In genomic region chr5:163565492-163565891, GRCh38 we compare ENCODE assay signal across 8 cellular contexts.
DNase-seq lines count a peak whose midpoint lies in the region; ATAC-seq and TF ChIP-seq lines count a peak whose summit lies in the region.

No MANE protein-coding gene starts in this region.

- peak overlapping the region in 6 of 7 donors; percentile 77 to 91 (median 81) for H3K4me3 Mint-ChIP-seq in CD8-positive, alpha-beta memory T cell

- H3K9me3 ChIP-seq in CD8-positive, alpha-beta memory T cell (ENCODE audit: low read length) = no peaks in the 10 kb centered on the region
- H3K9me3 ChIP-seq in mammary epithelial cell (replicated peaks; ENCODE audit: insufficient read depth, low read length) (no peaks in the 10 kb centered on the region), mesodermal cell (ENCODE audit: control insufficient read depth, low read length) (no peaks in the 10 kb centered on the region)

- ATAC-seq in HG02981 (IDR thresholded peaks at IDR 0.05; ENCODE audit: unreplicated experiment) = peak; percentile 2

- dilution Hi-C loops in mammary epithelial cell (cut with HindIII; ENCODE audit: low sequenced_read_pairs) = loop anchor here (25.0 kb wide), 1 partner anchor 922 kb away; no protein-coding TSS in a partner anchor

- WGBS in mammary epithelial cell (ENCODE audit: low coverage, missing lambda C conversion rate) = 25% methylated on average over 11 of the region's 11 CpGs
- 7 to 13% methylated on average over 4 to 7 of the region's 11 CpGs for WGBS in mesodermal cell (ENCODE audit: insufficient coverage in 2 of 2), 2 experiments

- peaks cover 25 to 29% (median 28%) of the 10 kb centered on the region in 3 donors for H3K4me1 Mint-ChIP-seq in CD8-positive, alpha-beta memory T cell

- peaks cover 20 to 70% of the 10 kb centered on the region in 2 donors for H3K27me3 Mint-ChIP-seq in CD8-positive, alpha-beta memory T cell

- H3K36me3 ChIP-seq in CD8-positive, alpha-beta memory T cell (ENCODE audit: insufficient read depth, low read length) = no peaks in the 10 kb centered on the region
- H3K36me3 ChIP-seq in mammary epithelial cell (ENCODE audit: insufficient read depth, low read length) (no peaks in the 10 kb centered on the region), mesodermal cell (ENCODE audit: control insufficient read depth, insufficient read depth, low read length) (no peaks in the 10 kb centered on the region)

- H4K20me1 ChIP-seq in mammary epithelial cell (ENCODE audit: insufficient read depth, low read length) = no peaks in the 10 kb centered on the region

- no peaks in the 10 kb centered on the region for H3K9me3 Mint-ChIP-seq in CD8-positive, alpha-beta memory T cell

- POLR2A ChIA-PET in CD8-positive, alpha-beta memory T cell (lab: Charles Lee) = no interaction called here

- H2AFZ ChIP-seq in mammary epithelial cell (ENCODE audit: low read depth, low read length) = peak overlapping the region; percentile 74

- no TSS peak for BruUV-seq in mammary epithelial cell (replicated peaks; lab: Mats Ljungman, UMichigan)

- intact Hi-C loops in mammary epithelial cell (cut with micrococcal nuclease) = loop anchor here (2.0 to 10.0 kb wide), 4 partner anchors 447 to 1642 kb away; no protein-coding TSS in a partner anchor

- H3K4me3 ChIP-seq in CD8-positive, alpha-beta memory T cell (ENCODE audit: low read length) = no peak overlapping the region
- H3K4me3 ChIP-seq in mammary epithelial cell (replicated peaks in 1 of 3; ENCODE audit: insufficient read depth in 1 of 3, low read depth in 2 of 3, low read length in 3 of 3) (peak overlapping the region; percentile 12 to 17 (median 14)), mesodermal cell (ENCODE audit: extremely low read depth, insufficient read depth, low read length, poor library complexity, severe bottlenecking) (peak overlapping the region; percentile 30)

- peaks cover 12% of the 10 kb centered on the region for H3K4me1 ChIP-seq in CD8-positive, alpha-beta memory T cell (ENCODE audit: insufficient read depth, low read length)
- H3K4me1 ChIP-seq in mammary epithelial cell (ENCODE audit: insufficient read depth, low read length) = peaks cover 9% of the 10 kb centered on the region
- peaks cover 6% of the 10 kb centered on the region for H3K4me1 ChIP-seq in mesodermal cell (ENCODE audit: control insufficient read depth, insufficient read depth, low read length, poor library complexity, severe bottlenecking)

- CTCF ChIA-PET in CD8-positive, alpha-beta memory T cell (lab: Charles Lee) = no interaction called here
- CTCF ChIA-PET in mammary epithelial cell (lab: Charles Lee; ENCODE audit: low non-redundant PET) = interaction anchor here (0.6 kb wide), 1 partner anchor 939 kb away, joined by 3 read pairs; no protein-coding TSS in a partner anchor

- H3K27ac ChIP-seq in CD8-positive, alpha-beta memory T cell (ENCODE audit: low read depth, low read length) = no peak overlapping the region
- no peak overlapping the region for H3K27ac ChIP-seq in mammary epithelial cell (ENCODE audit: insufficient read depth, low read depth, low read length)
- no peak overlapping the region for H3K27ac ChIP-seq in mesodermal cell (ENCODE audit: low read depth, low read length, severe bottlenecking)

- no peaks in the 10 kb centered on the region for H3K79me2 ChIP-seq in mammary epithelial cell (ENCODE audit: insufficient read depth, low read length)

- peak overlapping the region; percentile 89 for H3K4me2 ChIP-seq in mammary epithelial cell (ENCODE audit: insufficient read depth, low read depth, low read length)

- no peak overlapping the region for H3K27ac Mint-ChIP-seq in CD8-positive, alpha-beta memory T cell

- no peak for DNase-seq in CD8-positive, alpha-beta memory T cell
- DNase-seq in mammary epithelial cell (peak; percentile 4), pons (ENCODE audit: low spot score) (no peak), NCI-H1105 treated with DMSO at 0.1 percent for 48 hours (lab: John Stamatoyannopoulos, UW) (no peak)
- DNase-seq in stimulated activated CD4-positive, alpha-beta T cell treated with anti-CD3 and anti-CD28 coated beads, Interleukin-4, amount 100 ng/mL, for 4 hours = no peak
- DNase-seq in activated CD4-positive, CD25-positive, alpha-beta regulatory T cell (lab: John Stamatoyannopoulos, UW) = no peak

- H3K9ac ChIP-seq in mammary epithelial cell (ENCODE audit: insufficient read depth, low read length) = no peak overlapping the region

- no peak for TF ChIP-seq CTCF in mammary epithelial cell (conservative IDR thresholded peaks at IDR 0.05 in 1 of 2, IDR thresholded peaks at IDR 0.05 in 1 of 2; ENCODE audit: extremely low read depth in 1 of 2, insufficient read depth in 1 of 2, low read depth in 1 of 2, low read length in 2 of 2)

- H3K27me3 ChIP-seq in CD8-positive, alpha-beta memory T cell (ENCODE audit: insufficient read depth, low read length, poor library complexity, severe bottlenecking) = peaks cover 27% of the 10 kb centered on the region
- no peaks in the 10 kb centered on the region for H3K27me3 ChIP-seq in mammary epithelial cell (ENCODE audit: insufficient read depth, low read length)

- H3K36me3 Mint-ChIP-seq in CD8-positive, alpha-beta memory T cell = no peaks in the 10 kb centered on the region

- in situ Hi-C loops in mammary epithelial cell (cut with MboI; ENCODE audit: low sequenced_read_pairs in 2 of 2) = loop anchor here (10.0 to 25.0 kb wide), 4 partner anchors 447 to 1647 kb away; no protein-coding TSS in a partner anchor
